ENCODE assay signal across 1 cellular context in the genomic region with DNA sequence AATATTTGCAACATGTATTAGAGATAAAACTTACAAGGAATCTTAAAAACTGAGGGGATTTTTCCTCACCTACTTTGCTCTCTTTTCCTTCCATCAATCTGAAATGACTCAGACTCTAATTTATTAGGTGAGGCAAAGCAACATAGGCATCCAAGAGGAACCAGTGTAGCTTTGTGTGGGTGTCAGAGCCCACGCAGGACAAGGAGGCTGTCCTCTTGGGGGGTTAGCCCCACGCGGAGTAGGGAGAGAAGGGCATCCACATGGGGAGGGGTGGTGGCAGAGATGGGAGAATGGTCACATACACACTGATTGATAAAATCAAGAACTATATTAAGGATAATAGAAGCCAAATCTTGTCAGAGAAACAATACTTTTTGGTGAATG.
TF ChIP-seq lines count a peak whose summit lies in the region.

No MANE protein-coding gene starts in this region.

TF ChIP-seq in SK-N-SH, 30 proteins besides CTCF, POLR2A, EP300 and RAD21 (continued from another document):
- TF ChIP-seq SIN3A (IDR thresholded peaks at IDR 0.05; ENCODE audit: borderline replicate concordance, low read depth, low read length) (no peak), SMC3 (IDR thresholded peaks at IDR 0.05; ENCODE audit: low read depth, low read length) (no peak), MXI1 (IDR thresholded peaks at IDR 0.05; ENCODE audit: low read depth, low read length) (no peak), CHD2 (IDR thresholded peaks at IDR 0.05; ENCODE audit: low read length, partially characterized antibody) (no peak), POLR2AphosphoS5 (IDR thresholded peaks at IDR 0.05; ENCODE audit: low read depth, low read length) (no peak), TAF1 (IDR thresholded peaks at IDR 0.05; ENCODE audit: borderline replicate concordance, low read depth, low read length) (no peak), GATA2 (CRISPR knock-in tag; IDR thresholded peaks at IDR 0.05) (no peak)
- TF ChIP-seq, protein P1, sequence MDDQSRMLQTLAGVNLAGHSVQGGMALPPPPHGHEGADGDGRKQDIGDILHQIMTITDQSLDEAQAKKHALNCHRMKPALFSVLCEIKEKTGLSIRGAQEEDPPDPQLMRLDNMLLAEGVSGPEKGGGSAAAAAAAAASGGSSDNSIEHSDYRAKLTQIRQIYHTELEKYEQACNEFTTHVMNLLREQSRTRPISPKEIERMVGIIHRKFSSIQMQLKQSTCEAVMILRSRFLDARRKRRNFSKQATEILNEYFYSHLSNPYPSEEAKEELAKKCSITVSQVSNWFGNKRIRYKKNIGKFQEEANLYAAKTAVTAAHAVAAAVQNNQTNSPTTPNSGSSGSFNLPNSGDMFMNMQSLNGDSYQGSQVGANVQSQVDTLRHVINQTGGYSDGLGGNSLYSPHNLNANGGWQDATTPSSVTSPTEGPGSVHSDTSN (IDR thresholded peaks at IDR 0.05) = no peak
- TF ChIP-seq, protein P2, sequence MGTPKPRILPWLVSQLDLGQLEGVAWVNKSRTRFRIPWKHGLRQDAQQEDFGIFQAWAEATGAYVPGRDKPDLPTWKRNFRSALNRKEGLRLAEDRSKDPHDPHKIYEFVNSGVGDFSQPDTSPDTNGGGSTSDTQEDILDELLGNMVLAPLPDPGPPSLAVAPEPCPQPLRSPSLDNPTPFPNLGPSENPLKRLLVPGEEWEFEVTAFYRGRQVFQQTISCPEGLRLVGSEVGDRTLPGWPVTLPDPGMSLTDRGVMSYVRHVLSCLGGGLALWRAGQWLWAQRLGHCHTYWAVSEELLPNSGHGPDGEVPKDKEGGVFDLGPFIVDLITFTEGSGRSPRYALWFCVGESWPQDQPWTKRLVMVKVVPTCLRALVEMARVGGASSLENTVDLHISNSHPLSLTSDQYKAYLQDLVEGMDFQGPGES (IDR thresholded peaks at IDR 0.05; ENCODE audit: low read depth, low read length) = no peak
- TF ChIP-seq, protein P3, sequence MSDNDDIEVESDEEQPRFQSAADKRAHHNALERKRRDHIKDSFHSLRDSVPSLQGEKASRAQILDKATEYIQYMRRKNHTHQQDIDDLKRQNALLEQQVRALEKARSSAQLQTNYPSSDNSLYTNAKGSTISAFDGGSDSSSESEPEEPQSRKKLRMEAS (IDR thresholded peaks at IDR 0.05; ENCODE audit: low read depth) = no peak
- TF ChIP-seq, protein P4, sequence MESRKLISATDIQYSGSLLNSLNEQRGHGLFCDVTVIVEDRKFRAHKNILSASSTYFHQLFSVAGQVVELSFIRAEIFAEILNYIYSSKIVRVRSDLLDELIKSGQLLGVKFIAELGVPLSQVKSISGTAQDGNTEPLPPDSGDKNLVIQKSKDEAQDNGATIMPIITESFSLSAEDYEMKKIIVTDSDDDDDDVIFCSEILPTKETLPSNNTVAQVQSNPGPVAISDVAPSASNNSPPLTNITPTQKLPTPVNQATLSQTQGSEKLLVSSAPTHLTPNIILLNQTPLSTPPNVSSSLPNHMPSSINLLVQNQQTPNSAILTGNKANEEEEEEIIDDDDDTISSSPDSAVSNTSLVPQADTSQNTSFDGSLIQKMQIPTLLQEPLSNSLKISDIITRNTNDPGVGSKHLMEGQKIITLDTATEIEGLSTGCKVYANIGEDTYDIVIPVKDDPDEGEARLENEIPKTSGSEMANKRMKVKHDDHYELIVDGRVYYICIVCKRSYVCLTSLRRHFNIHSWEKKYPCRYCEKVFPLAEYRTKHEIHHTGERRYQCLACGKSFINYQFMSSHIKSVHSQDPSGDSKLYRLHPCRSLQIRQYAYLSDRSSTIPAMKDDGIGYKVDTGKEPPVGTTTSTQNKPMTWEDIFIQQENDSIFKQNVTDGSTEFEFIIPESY (IDR thresholded peaks at IDR 0.05; ENCODE audit: borderline replicate concordance, low read depth) = no peak
- TF ChIP-seq, protein P5, sequence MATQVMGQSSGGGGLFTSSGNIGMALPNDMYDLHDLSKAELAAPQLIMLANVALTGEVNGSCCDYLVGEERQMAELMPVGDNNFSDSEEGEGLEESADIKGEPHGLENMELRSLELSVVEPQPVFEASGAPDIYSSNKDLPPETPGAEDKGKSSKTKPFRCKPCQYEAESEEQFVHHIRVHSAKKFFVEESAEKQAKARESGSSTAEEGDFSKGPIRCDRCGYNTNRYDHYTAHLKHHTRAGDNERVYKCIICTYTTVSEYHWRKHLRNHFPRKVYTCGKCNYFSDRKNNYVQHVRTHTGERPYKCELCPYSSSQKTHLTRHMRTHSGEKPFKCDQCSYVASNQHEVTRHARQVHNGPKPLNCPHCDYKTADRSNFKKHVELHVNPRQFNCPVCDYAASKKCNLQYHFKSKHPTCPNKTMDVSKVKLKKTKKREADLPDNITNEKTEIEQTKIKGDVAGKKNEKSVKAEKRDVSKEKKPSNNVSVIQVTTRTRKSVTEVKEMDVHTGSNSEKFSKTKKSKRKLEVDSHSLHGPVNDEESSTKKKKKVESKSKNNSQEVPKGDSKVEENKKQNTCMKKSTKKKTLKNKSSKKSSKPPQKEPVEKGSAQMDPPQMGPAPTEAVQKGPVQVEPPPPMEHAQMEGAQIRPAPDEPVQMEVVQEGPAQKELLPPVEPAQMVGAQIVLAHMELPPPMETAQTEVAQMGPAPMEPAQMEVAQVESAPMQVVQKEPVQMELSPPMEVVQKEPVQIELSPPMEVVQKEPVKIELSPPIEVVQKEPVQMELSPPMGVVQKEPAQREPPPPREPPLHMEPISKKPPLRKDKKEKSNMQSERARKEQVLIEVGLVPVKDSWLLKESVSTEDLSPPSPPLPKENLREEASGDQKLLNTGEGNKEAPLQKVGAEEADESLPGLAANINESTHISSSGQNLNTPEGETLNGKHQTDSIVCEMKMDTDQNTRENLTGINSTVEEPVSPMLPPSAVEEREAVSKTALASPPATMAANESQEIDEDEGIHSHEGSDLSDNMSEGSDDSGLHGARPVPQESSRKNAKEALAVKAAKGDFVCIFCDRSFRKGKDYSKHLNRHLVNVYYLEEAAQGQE (IDR thresholded peaks at IDR 0.05; ENCODE audit: low read depth, low read length) = no peak
